In the genomic region with DNA sequence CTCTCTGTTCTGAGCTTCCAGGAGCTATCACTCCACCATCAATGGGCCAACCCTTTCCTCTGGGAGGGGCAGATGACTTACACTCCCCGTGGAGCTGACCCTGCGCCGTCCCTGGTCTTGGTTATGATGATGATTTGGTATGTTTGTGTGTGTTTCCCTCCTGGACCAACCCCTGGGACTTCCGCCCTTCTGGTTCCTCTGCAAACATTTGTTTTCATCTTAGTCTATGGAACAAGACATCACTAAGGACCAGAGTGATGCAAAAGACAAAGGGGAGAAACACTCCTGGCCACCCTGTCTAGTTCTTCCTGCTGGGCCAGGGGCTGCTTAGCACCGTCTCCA, we compare ENCODE assay signal across 23 cellular contexts.
"Had no signal": no experiment of that assay in that cellular context is flagged by ENCODE, and none has a peak within 500 bp of the region (broad histone marks: within the 10 kb centered on the region; RNA-seq: fewer than 3 reads in every experiment).

No MANE protein-coding gene starts in this region.

- H3K9me3 Mint-ChIP-seq: memory B cell; naive thymus-derived CD8-positive, alpha-beta T cell; stimulated activated memory B cell treated with anti-CD40 and anti-IgM and Interleukin-4, amounts not matched to agents 10 μg/mL and 1 μg/mL and 100 μg/mL, for 72 hours; stimulated activated naive CD8-positive, alpha-beta T cell treated with anti-CD3 and anti-CD28 coated beads, Interleukin-15, amount 100 ng/mL, for 72 hours had no signal

- H3K4me3 ChIP-seq: left ventricle myocardium inferior, ovary, right atrium auricular region, right lobe of liver, smooth muscle cell, tibial nerve, uterus had no signal

- H3K27ac Mint-ChIP-seq: memory B cell; naive thymus-derived CD8-positive, alpha-beta T cell; progenitor cell of endocrine pancreas; stimulated activated memory B cell treated with anti-CD40 and anti-IgM and Interleukin-4, amounts not matched to agents 10 μg/mL and 1 μg/mL and 100 μg/mL, for 72 hours; stimulated activated naive CD8-positive, alpha-beta T cell treated with anti-CD3 and anti-CD28 coated beads, Interleukin-15, amount 100 ng/mL, for 72 hours; type B pancreatic cell had no signal

- H3K9me3 ChIP-seq: left ventricle myocardium inferior, neutrophil, ovary, right atrium auricular region, right lobe of liver, tibial nerve, uterus had no signal

- H3K4me1 ChIP-seq: uterus had no signal

- H3K27ac ChIP-seq: left ventricle myocardium inferior, neutrophil, ovary, right atrium auricular region, right lobe of liver, tibial nerve, uterus had no signal

- H3K4me2 ChIP-seq: smooth muscle cell had no signal

- H3K36me3 ChIP-seq: left ventricle myocardium inferior, neutrophil, ovary, right atrium auricular region, right lobe of liver, tibial nerve, uterus had no signal

- ATAC-seq: naive thymus-derived CD8-positive, alpha-beta T cell; stimulated activated memory B cell treated with anti-CD40 and anti-IgM and Interleukin-4, amounts not matched to agents 10 μg/mL and 1 μg/mL and 100 μg/mL, for 72 hours; stimulated activated naive CD8-positive, alpha-beta T cell treated with anti-CD3 and anti-CD28 coated beads, Interleukin-15, amount 100 ng/mL, for 72 hours had no signal

- H3K36me3 Mint-ChIP-seq: stimulated activated memory B cell treated with anti-CD40 and anti-IgM and Interleukin-4, amounts not matched to agents 10 μg/mL and 1 μg/mL and 100 μg/mL, for 72 hours; type B pancreatic cell had no signal

- DNase-seq: islet precursor cell; left ventricle myocardium inferior; naive thymus-derived CD8-positive, alpha-beta T cell; occipital lobe; ovary; stimulated activated CD4-positive, alpha-beta T cell treated with anti-CD3 and anti-CD28 coated beads, Interleukin-1b, Interleukin-23, amount 100 ng/mL, for 48 hours; stimulated activated CD4-positive, alpha-beta T cell treated with anti-CD3 and anti-CD28 coated beads, Interleukin-2, amount 100 ng/mL, for 48 hours; stimulated activated CD4-positive, alpha-beta T cell treated with anti-CD3 and anti-CD28 coated beads, Interleukin-4, amount 100 ng/mL, for 4 hours; stimulated activated CD8-positive, alpha-beta memory T cell treated with anti-CD3 and anti-CD28 coated beads, Interleukin-4, amount 100 ng/mL, for 48 hours; stimulated activated naive CD4-positive, alpha-beta T cell treated with Interleukin-2 at 50 U/mL for 16 hours; stimulated activated naive CD8-positive, alpha-beta T cell treated with anti-CD3 and anti-CD28 coated beads, Interleukin-15, amount 100 ng/mL, for 72 hours; uterus had no signal

- H3K4me3 Mint-ChIP-seq: memory B cell; nephron; neural crest cell; stimulated activated memory B cell treated with anti-CD40 and anti-IgM and Interleukin-4, amounts not matched to agents 10 μg/mL and 1 μg/mL and 100 μg/mL, for 72 hours; type B pancreatic cell had no signal

- H3K27me3 ChIP-seq: ovary, right atrium auricular region, right lobe of liver, uterus had no signal
